ENCODE assay signal across 27 cellular contexts in the genomic region with DNA sequence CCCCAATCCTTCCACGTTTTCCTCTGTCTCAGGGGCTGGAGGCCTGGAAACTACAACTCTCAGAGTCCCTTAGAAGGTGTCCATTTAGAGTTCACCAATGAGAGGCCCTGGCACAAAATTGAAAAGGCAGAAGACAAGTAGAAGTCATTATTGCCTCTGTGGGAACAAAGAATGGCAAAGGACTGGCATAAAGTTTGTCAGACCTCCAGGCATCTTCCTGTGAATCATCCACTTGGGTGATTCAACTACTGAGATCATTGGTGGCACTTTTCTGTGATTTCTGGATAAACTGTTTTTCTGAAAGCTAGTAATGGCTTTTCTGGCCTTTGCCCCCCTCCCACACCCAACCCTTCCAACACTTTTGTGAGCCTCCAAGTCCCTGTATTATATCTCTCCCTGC. TPM values are rescaled to one million over a fixed set of nuclear protein-coding genes. Genes with fewer than 3 reads are reported as not detected.
DNase-seq lines count a peak whose midpoint lies in the region; FAIRE-seq and TF ChIP-seq lines count a peak whose summit lies in the region.
"Had no signal": no experiment of that assay in that cellular context is flagged by ENCODE, and none has a peak within 500 bp of the region (broad histone marks: within the 10 kb centered on the region; RNA-seq: fewer than 3 reads in every experiment).

No MANE protein-coding gene starts in this region.

- peaks cover 5% of the 10 kb centered on the region for H3K27me3 Mint-ChIP-seq in activated CD4-positive, alpha-beta T cell treated with anti-CD3 and anti-CD28 coated beads, Interleukin-2, amount 10 ng/mL, durations not matched to agents 7 days and 5 days

- H3K4me3 ChIP-seq in keratinocyte (ENCODE audit: control insufficient read depth in 2 of 3, extremely low read depth in 1 of 3, insufficient read depth in 2 of 3, low read depth in 1 of 3, low read length in 3 of 3), result no peak overlapping the region
- H3K4me3 ChIP-seq in effector memory CD4-positive, alpha-beta T cell (ENCODE audit: insufficient read depth, low read depth, low read length, poor library complexity, severe bottlenecking), result no peak overlapping the region
- H3K4me3 ChIP-seq: cardiac muscle cell, sigmoid colon had no signal

- no peaks in the 10 kb centered on the region for H3K36me3 ChIP-seq in keratinocyte (ENCODE audit: control insufficient read depth in 2 of 2, extremely low read depth in 1 of 2, insufficient read depth in 2 of 2, low read length in 2 of 2)
- no peaks in the 10 kb centered on the region for H3K36me3 ChIP-seq in effector memory CD4-positive, alpha-beta T cell (ENCODE audit: control insufficient read depth, insufficient read depth, low read length)
- H3K36me3 ChIP-seq: BE2C, cardiac muscle cell, sigmoid colon had no signal

- dilution Hi-C loops in keratinocyte (cut with MboI; ENCODE audit: extremely low pct_ligation_motif_present, low sequenced_read_pairs), result no loop called here

- H3K36me3 Mint-ChIP-seq in activated CD4-positive, alpha-beta T cell treated with anti-CD3 and anti-CD28 coated beads, Interleukin-2, amount 10 ng/mL, durations not matched to agents 7 days and 5 days (ENCODE audit: low read depth), result no peaks in the 10 kb centered on the region

- FAIRE-seq in keratinocyte (lab: Jason Lieb, UNC), result peak; percentile 80
- FAIRE-seq: HepG2 had no signal

- H3K4me1 ChIP-seq in keratinocyte (ENCODE audit: control insufficient read depth, extremely low read depth, insufficient read depth, low read length), result peaks cover 6% of the 10 kb centered on the region
- H3K4me1 ChIP-seq in effector memory CD4-positive, alpha-beta T cell (ENCODE audit: control insufficient read depth, insufficient read depth, low read length, poor library complexity, severe bottlenecking), result no peaks in the 10 kb centered on the region
- H3K4me1 ChIP-seq: BE2C, sigmoid colon had no signal

- no peaks in the 10 kb centered on the region for H4K20me1 ChIP-seq in keratinocyte (ENCODE audit: control insufficient read depth, extremely low read depth, insufficient read depth, low read length)

- H3K9me1 ChIP-seq in keratinocyte (ENCODE audit: control insufficient read depth, extremely low read depth, insufficient read depth, low read length), result no peaks in the 10 kb centered on the region

- H3K79me2 ChIP-seq in keratinocyte (ENCODE audit: control insufficient read depth, insufficient read depth, low read length), result no peaks in the 10 kb centered on the region

- H2AFZ ChIP-seq in keratinocyte (ENCODE audit: control insufficient read depth, low read length), result peak overlapping the region; percentile 14

- no peak overlapping the region for H3K4me2 ChIP-seq in keratinocyte (ENCODE audit: control insufficient read depth, extremely low read depth, insufficient read depth, low read depth, low read length)

- no peaks in the 10 kb centered on the region for H3K9me3 ChIP-seq in keratinocyte (ENCODE audit: control insufficient read depth, low read depth, low read length)
- no peaks in the 10 kb centered on the region for H3K9me3 ChIP-seq in effector memory CD4-positive, alpha-beta T cell (ENCODE audit: control insufficient read depth, low read length)
- H3K9me3 ChIP-seq: BE2C, sigmoid colon had no signal

- CTCF ChIA-PET in activated CD4-positive, alpha-beta T cell treated with anti-CD3 and anti-CD28 coated beads, Interleukin-2, amount 10 ng/mL, durations not matched to agents 7 days and 5 days (lab: Charles Lee), result interaction anchor here (0.6 to 1.2 kb wide), 2 partner anchors 10 to 1654 kb away, joined by 3 to 4 read pairs; no protein-coding TSS in a partner anchor

- no peak overlapping the region for H3K27ac Mint-ChIP-seq in activated CD4-positive, alpha-beta T cell treated with anti-CD3 and anti-CD28 coated beads, Interleukin-2, amount 10 ng/mL, durations not matched to agents 7 days and 5 days
- H3K27ac Mint-ChIP-seq: T-helper 2 cell treated with Interferon-gamma antibody and Interleukin-4, amounts not matched to agents 5 μg/mL and 100 μg/mL, for 36 hours had no signal

- no peaks in the 10 kb centered on the region for H3K9me3 Mint-ChIP-seq in activated CD4-positive, alpha-beta T cell treated with anti-CD3 and anti-CD28 coated beads, Interleukin-2, amount 10 ng/mL, durations not matched to agents 7 days and 5 days
- H3K9me3 Mint-ChIP-seq: T-helper 2 cell treated with Interferon-gamma antibody and Interleukin-4, amounts not matched to agents 5 μg/mL and 100 μg/mL, for 36 hours had no signal

- H3K9ac ChIP-seq in keratinocyte (ENCODE audit: control insufficient read depth, extremely low read depth, insufficient read depth, low read length), result no peak overlapping the region

- H3K4me3 Mint-ChIP-seq in activated CD4-positive, alpha-beta T cell treated with anti-CD3 and anti-CD28 coated beads, Interleukin-2, amount 10 ng/mL, durations not matched to agents 7 days and 5 days, result no peak overlapping the region
- H3K4me3 Mint-ChIP-seq: T-helper 2 cell treated with Interferon-gamma antibody and Interleukin-4, amounts not matched to agents 5 μg/mL and 100 μg/mL, for 36 hours had no signal

- H3K27me3 ChIP-seq in keratinocyte (ENCODE audit: control insufficient read depth, extremely low read depth, insufficient read depth, low read length), result no peaks in the 10 kb centered on the region
- no peaks in the 10 kb centered on the region for H3K27me3 ChIP-seq in effector memory CD4-positive, alpha-beta T cell (replicated peaks; ENCODE audit: control insufficient read depth, insufficient read depth, low read length, poor library complexity, severe bottlenecking)
- H3K27me3 ChIP-seq: BE2C, cardiac muscle cell, sigmoid colon had no signal

- no peak overlapping the region for H3K27ac ChIP-seq in keratinocyte (ENCODE audit: control insufficient read depth, insufficient read depth, low read length)
- H3K27ac ChIP-seq in effector memory CD4-positive, alpha-beta T cell (ENCODE audit: insufficient read depth, low read length, poor library complexity, severe bottlenecking), result no peak overlapping the region
- H3K27ac ChIP-seq: cardiac muscle cell, sigmoid colon, VCaP had no signal

- POLR2A ChIA-PET in activated CD4-positive, alpha-beta T cell treated with anti-CD3 and anti-CD28 coated beads, Interleukin-2, amount 10 ng/mL, durations not matched to agents 7 days and 5 days (lab: Charles Lee), result no interaction called here

- TF ChIP-seq CTCF in keratinocyte (optimal IDR thresholded peaks at IDR 0.05 in 1 of 3, IDR thresholded peaks at IDR 0.05 in 1 of 3, conservative IDR thresholded peaks at IDR 0.05 in 1 of 3; ENCODE audit: extremely low read depth in 1 of 3, insufficient read depth in 2 of 3, low read length in 3 of 3), result no peak

- no peaks in the 10 kb centered on the region for H3K4me1 Mint-ChIP-seq in activated CD4-positive, alpha-beta T cell treated with anti-CD3 and anti-CD28 coated beads, Interleukin-2, amount 10 ng/mL, durations not matched to agents 7 days and 5 days

- peak; percentile 4 for DNase-seq in activated CD4-positive, alpha-beta T cell treated with anti-CD3 and anti-CD28 coated beads for 48 hours
- no peak for DNase-seq in activated CD4-positive, alpha-beta T cell treated with anti-CD3 and anti-CD28 coated beads, Interleukin-2, amount 10 ng/mL, durations not matched to agents 7 days and 5 days
- DNase-seq in EL, result peak; percentile 6
- DNase-seq in RKO (ENCODE audit: low spot score), result peak; percentile 68
- no peak for DNase-seq in keratinocyte (ENCODE audit: low read depth, low spot score)
- no peak for DNase-seq in stimulated activated CD4-positive, alpha-beta T cell treated with anti-CD3 and anti-CD28 coated beads, Interleukin-2, amount 100 ng/mL, for 48 hours
- DNase-seq in effector memory CD4-positive, alpha-beta T cell, result no peak
- no peak for DNase-seq in C1 segment of cervical spinal cord (lab: John Stamatoyannopoulos, UW)
- DNase-seq: 8988T, activated gamma-delta T cell treated with Interleukin-2 at 50 U/mL for 16 hours, amygdala, BE2C, COR-L47, cortex of kidney, H7, NCI-H1105 treated with DMSO at 0.1 percent for 48 hours, NCI-H2029, NCI-H2227 treated with DMSO at 0.1 percent for 48 hours, NCI-H69, sigmoid colon, substantia nigra had no signal

RNA-seq across cellular contexts. Expression of a gene that starts 42.6 kb away (rescaled TPM):
- 1 to 10 TPM in 1 of 2 experiments, under 1 TPM in 1; 0.57 to 1.0 TPM for total RNA-seq in activated CD4-positive, alpha-beta T cell treated with anti-CD3 and anti-CD28 coated beads, Interleukin-2, amount 10 ng/mL, durations not matched to agents 7 days and 5 days
- polyA plus RNA-seq in keratinocyte, result 0.03 to 0.08 TPM in 2 of 3 replicates, not detected in the other
- polyA plus RNA-seq in keratinocyte (2011; ENCODE audit: low read depth), result not detected
- not detected in 2 replicates for polyA plus RNA-seq in keratinocyte (2011; cell fraction: cytosol; rRNA removed)
- polyA plus RNA-seq in keratinocyte (2011; cell fraction: nucleus; rRNA removed), result not detected in 2 replicates
- not detected in 2 replicates for polyA plus RNA-seq in keratinocyte (2012; ENCODE audit: low replicate concordance)
- not detected in 3 replicates for polyA minus RNA-seq in keratinocyte
- not detected for polyA minus RNA-seq in keratinocyte (2011; cell fraction: cytosol; rRNA and poly(A)+ RNA removed)
- not detected in 2 replicates for polyA minus RNA-seq in keratinocyte (2011; cell fraction: nucleus; rRNA and poly(A)+ RNA removed)
- total RNA-seq: cardiac muscle cell, H7, HepG2, posterior vena cava, sigmoid colon, ureter had no signal
- polyA plus RNA-seq: cardiac muscle cell, HepG2 had no signal

RNA-seq across cellular contexts. Expression of a gene that starts 48.7 kb away (rescaled TPM):
- total RNA-seq in activated CD4-positive, alpha-beta T cell treated with anti-CD3 and anti-CD28 coated beads, Interleukin-2, amount 10 ng/mL, durations not matched to agents 7 days and 5 days, result not detected
- polyA plus RNA-seq in keratinocyte, result not detected in 3 replicates
- not detected for polyA plus RNA-seq in keratinocyte (2011; ENCODE audit: low read depth)
- polyA plus RNA-seq in keratinocyte (2011; cell fraction: cytosol; rRNA removed), result 0.01 TPM in 1 of 2 replicates, not detected in the other
- polyA plus RNA-seq in keratinocyte (2011; cell fraction: nucleus; rRNA removed), result not detected in 2 replicates
- 0.03 and 0.58 TPM in 2 replicates for polyA plus RNA-seq in keratinocyte (2012; ENCODE audit: low replicate concordance)
- polyA minus RNA-seq in keratinocyte, result 0.03 TPM in 1 of 3 replicates, not detected in the others
- polyA minus RNA-seq in keratinocyte (2011; cell fraction: cytosol; rRNA and poly(A)+ RNA removed), result not detected
- polyA minus RNA-seq in keratinocyte (2011; cell fraction: nucleus; rRNA and poly(A)+ RNA removed), result not detected in 2 replicates
- total RNA-seq: H7, HepG2 had no signal
- polyA plus RNA-seq: cardiac muscle cell, HepG2 had no signal

Comparison
In these comparisons a context has a peak if more than half of its experiments do, and no peak if none do; other contexts are left out.
1. DNase-seq: peak in activated CD4-positive, alpha-beta T cell treated with anti-CD3 and anti-CD28 coated beads for 48 hours (single experiment), EL (single experiment) and RKO (single experiment); none in activated CD4-positive, alpha-beta T cell treated with anti-CD3 and anti-CD28 coated beads, Interleukin-2, amount 10 ng/mL, durations not matched to agents 7 days and 5 days (single experiment), keratinocyte (single experiment), stimulated activated CD4-positive, alpha-beta T cell treated with anti-CD3 and anti-CD28 coated beads, Interleukin-2, amount 100 ng/mL, for 48 hours (0 of 2), effector memory CD4-positive, alpha-beta T cell (0 of 3) and C1 segment of cervical spinal cord (0 of 14).